In genomic region chrX:101260435-101260834, GRCh38 we compare ENCODE assay signal across 12 cellular contexts. TPM values are rescaled to one million over a fixed set of nuclear protein-coding genes. Genes with fewer than 3 reads are reported as not detected.
DNase-seq lines count a peak whose midpoint lies in the region; TF ChIP-seq lines count a peak whose summit lies in the region.
"Had no signal": no experiment of that assay in that cellular context is flagged by ENCODE, and none has a peak within 500 bp of the region (broad histone marks: within the 10 kb centered on the region; RNA-seq: fewer than 3 reads in every experiment).

No MANE protein-coding gene starts in this region.

- H3K36me3 ChIP-seq in GM06990 (ENCODE audit: control insufficient read depth, insufficient read depth, low read length) (no peaks in the 10 kb centered on the region), Karpas-422 (ENCODE audit: insufficient read depth, low read length) (no peaks in the 10 kb centered on the region), mammary epithelial cell (ENCODE audit: insufficient read depth, low read length) (no peaks in the 10 kb centered on the region), liver (ENCODE audit: control insufficient read depth in 4 of 4, insufficient read depth in 3 of 4, low read depth in 1 of 4, low read length in 3 of 4) (no peaks in the 10 kb centered on the region)
- H3K36me3 ChIP-seq: gastroesophageal sphincter had no signal

- 59% methylated on average over 4 of the region's 4 CpGs for WGBS in mammary epithelial cell (ENCODE audit: low coverage, missing lambda C conversion rate)
- WGBS in liver: 48% methylated on average over 4 of the region's 4 CpGs

- H4K20me1 ChIP-seq in Karpas-422 (ENCODE audit: insufficient read depth, low read depth, low read length): no peaks in the 10 kb centered on the region
- no peaks in the 10 kb centered on the region for H4K20me1 ChIP-seq in mammary epithelial cell (ENCODE audit: insufficient read depth, low read length)

- H3K79me2 ChIP-seq in Karpas-422 (ENCODE audit: low read length) (no peaks in the 10 kb centered on the region), mammary epithelial cell (ENCODE audit: insufficient read depth, low read length) (no peaks in the 10 kb centered on the region)

- no peak overlapping the region for H3K27ac Mint-ChIP-seq in immature natural killer cell
- H3K27ac Mint-ChIP-seq: nephron had no signal

- no peak overlapping the region for H3K4me3 ChIP-seq in GM06990 (replicated peaks; ENCODE audit: low read depth, low read length)
- no peak overlapping the region for H3K4me3 ChIP-seq in Karpas-422 (ENCODE audit: low read length)
- H3K4me3 ChIP-seq in mammary epithelial cell (replicated peaks in 1 of 3; ENCODE audit: insufficient read depth in 1 of 3, low read depth in 2 of 3, low read length in 3 of 3): no peak overlapping the region
- no peak overlapping the region for H3K4me3 ChIP-seq in liver (ENCODE audit: low read depth in 1 of 3, low read length in 3 of 3)
- H3K4me3 ChIP-seq: gastroesophageal sphincter had no signal

- dilution Hi-C loops in mammary epithelial cell (cut with HindIII; ENCODE audit: low sequenced_read_pairs): no loop called here

- peak; percentile 23 for TF ChIP-seq CTCF in GM06990 (IDR thresholded peaks at IDR 0.05; ENCODE audit: insufficient read depth, low read length, poor library complexity, severe bottlenecking)
- peak; percentile 14 to 37 for TF ChIP-seq CTCF in mammary epithelial cell (conservative IDR thresholded peaks at IDR 0.05 in 1 of 2, IDR thresholded peaks at IDR 0.05 in 1 of 2; ENCODE audit: extremely low read depth in 1 of 2, insufficient read depth in 1 of 2, low read depth in 1 of 2, low read length in 2 of 2)
- TF ChIP-seq CTCF in liver (IDR thresholded peaks at IDR 0.05; ENCODE audit: low read depth, low read length, missing input control): no peak

- H3K4me3 Mint-ChIP-seq in immature natural killer cell: no peak overlapping the region
- H3K4me3 Mint-ChIP-seq: nephron had no signal

- H3K9me2 ChIP-seq in Karpas-422 (replicated peaks; ENCODE audit: insufficient read depth, low read length): no peaks in the 10 kb centered on the region

- H3K27me3 Mint-ChIP-seq in immature natural killer cell (ENCODE audit: low read depth in 3 of 3): peaks cover 0 to 9% (median 4%) of the 10 kb centered on the region in 3 donors

- H3K4me2 ChIP-seq in Karpas-422 (ENCODE audit: low read depth, low read length, poor library complexity, severe bottlenecking) (no peak overlapping the region), mammary epithelial cell (ENCODE audit: insufficient read depth, low read depth, low read length) (no peak overlapping the region)

- H3K4me1 ChIP-seq in Karpas-422 (ENCODE audit: low read length) (no peaks in the 10 kb centered on the region), mammary epithelial cell (ENCODE audit: insufficient read depth, low read length) (no peaks in the 10 kb centered on the region), liver (ENCODE audit: control insufficient read depth in 4 of 4, insufficient read depth in 4 of 4, low read length in 3 of 4) (no peaks in the 10 kb centered on the region)
- H3K4me1 ChIP-seq: gastroesophageal sphincter had no signal

- CTCF ChIA-PET in mammary epithelial cell (lab: Charles Lee; ENCODE audit: low non-redundant PET): no interaction called here

- H2AFZ ChIP-seq in Karpas-422 (ENCODE audit: low read length) (no peak overlapping the region), mammary epithelial cell (ENCODE audit: low read depth, low read length) (no peak overlapping the region)

- no peak overlapping the region for H3K27ac ChIP-seq in Karpas-422 (ENCODE audit: low read length)
- H3K27ac ChIP-seq in mammary epithelial cell (ENCODE audit: insufficient read depth, low read depth, low read length): no peak overlapping the region
- H3K27ac ChIP-seq in liver (ENCODE audit: low read depth in 1 of 2, low read length in 2 of 2): no peak overlapping the region
- H3K27ac ChIP-seq: gastroesophageal sphincter had no signal

- H3K36me3 Mint-ChIP-seq in immature natural killer cell: no peaks in the 10 kb centered on the region

- H3K9me3 Mint-ChIP-seq in immature natural killer cell: no peaks in the 10 kb centered on the region

- no peak overlapping the region for H3K9ac ChIP-seq in Karpas-422 (ENCODE audit: low read length)
- no peak overlapping the region for H3K9ac ChIP-seq in mammary epithelial cell (ENCODE audit: insufficient read depth, low read length)
- no peak overlapping the region for H3K9ac ChIP-seq in liver (ENCODE audit: low read depth in 1 of 2, low read length in 2 of 2)

- H3K27me3 ChIP-seq in GM06990 (replicated peaks; ENCODE audit: control insufficient read depth, insufficient read depth, low read length): no peaks in the 10 kb centered on the region
- no peaks in the 10 kb centered on the region for H3K27me3 ChIP-seq in Karpas-422 (ENCODE audit: low read length)
- no peaks in the 10 kb centered on the region for H3K27me3 ChIP-seq in mammary epithelial cell (ENCODE audit: insufficient read depth, low read length)
- peaks cover 0 to 4% (median 0%) of the 10 kb centered on the region in 4 donors for H3K27me3 ChIP-seq in liver (ENCODE audit: control insufficient read depth in 4 of 4, insufficient read depth in 4 of 4, low read length in 3 of 4)
- H3K27me3 ChIP-seq: gastroesophageal sphincter had no signal

- peak; percentile 33 to 40 for TF ChIP-seq RAD21 in liver (IDR thresholded peaks at IDR 0.05)

- no TSS peak for BruUV-seq in mammary epithelial cell (replicated peaks; lab: Mats Ljungman, UMichigan)

- in situ Hi-C loops in mammary epithelial cell (cut with MboI; ENCODE audit: low sequenced_read_pairs in 2 of 2): no loop called here

- H3K9me3 ChIP-seq in Karpas-422 (ENCODE audit: low read length): no peaks in the 10 kb centered on the region
- H3K9me3 ChIP-seq in mammary epithelial cell (replicated peaks; ENCODE audit: insufficient read depth, low read length): no peaks in the 10 kb centered on the region
- H3K9me3 ChIP-seq in liver (ENCODE audit: control insufficient read depth in 4 of 4, low read length in 3 of 4): no peaks in the 10 kb centered on the region
- H3K9me3 ChIP-seq: gastroesophageal sphincter had no signal

- peaks cover 13 to 36% of the 10 kb centered on the region in 2 donors for H3K4me1 Mint-ChIP-seq in immature natural killer cell
- H3K4me1 Mint-ChIP-seq: nephron had no signal

- DNase-seq in GM06990 (ENCODE audit: extremely low read depth, insufficient read length): no peak
- DNase-seq in Karpas-422: peak; percentile 52
- DNase-seq in mammary epithelial cell: no peak
- no peak for DNase-seq in immature natural killer cell
- DNase-seq in posterior vena cava (ENCODE audit: low spot score): no peak
- no peak for DNase-seq in cortex of kidney (lab: John Stamatoyannopoulos, UW)
- DNase-seq: amniotic stem cell; NCI-H2081; stimulated activated CD4-positive, alpha-beta T cell treated with anti-CD3 and anti-CD28 coated beads, Interleukin-2, amount 100 ng/mL, for 24 hours had no signal

- intact Hi-C loops in mammary epithelial cell (cut with micrococcal nuclease) (no loop called here), posterior vena cava (cut with DNase I) (no loop called here)

TF ChIP-seq in liver, 16 proteins besides CTCF, POLR2A, EP300 and RAD21:
- TF ChIP-seq GABPA (IDR thresholded peaks at IDR 0.05 in 1 of 2, conservative IDR thresholded peaks at IDR 0.05 in 1 of 2) (no peak), HNF4A (conservative IDR thresholded peaks at IDR 0.05) (no peak), NR2F2 (IDR thresholded peaks at IDR 0.05) (no peak), ATF3 (IDR thresholded peaks at IDR 0.05) (no peak), FOXA1 (IDR thresholded peaks at IDR 0.05) (no peak), TAF1 (conservative IDR thresholded peaks at IDR 0.05) (no peak)
- TF ChIP-seq, protein P1, sequence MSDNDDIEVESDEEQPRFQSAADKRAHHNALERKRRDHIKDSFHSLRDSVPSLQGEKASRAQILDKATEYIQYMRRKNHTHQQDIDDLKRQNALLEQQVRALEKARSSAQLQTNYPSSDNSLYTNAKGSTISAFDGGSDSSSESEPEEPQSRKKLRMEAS (IDR thresholded peaks at IDR 0.05): no peak

RNA-seq across cellular contexts. Expression of gene TAF7L, which starts 30.7 kb away (rescaled TPM):
- total RNA-seq in Karpas-422 (2014; rRNA removed; shearing (Covaris generic); ENCODE audit: low replicate concordance): not detected in 2 replicates
- under 1 TPM; 0.16 to 0.17 TPM for total RNA-seq in mammary epithelial cell
- polyA plus RNA-seq in mammary epithelial cell: not detected
- not detected for polyA minus RNA-seq in mammary epithelial cell
- total RNA-seq in liver: under 1 TPM in 1 of 2 donors, not detected in 1; 0.33 TPM
- polyA plus RNA-seq in liver: under 1 TPM; 0.03 to 0.40 TPM
- not detected for polyA plus RNA-seq in immature natural killer cell
- not detected for total RNA-seq in posterior vena cava

RNA-seq across cellular contexts. Expression of gene DRP2, which starts 40.8 kb away (rescaled TPM):
- 0.04 TPM in 2 replicates for total RNA-seq in Karpas-422 (2014; rRNA removed; shearing (Covaris generic); ENCODE audit: low replicate concordance)
- total RNA-seq in mammary epithelial cell (under 1 TPM in 1 of 2 donors, not detected in 1; 0.14 TPM), liver (under 1 TPM; under 0.01 to 0.23 TPM), posterior vena cava (under 1 TPM; 0.57 to 0.65 TPM)
- polyA plus RNA-seq in mammary epithelial cell (0.06 TPM), liver (not detected), immature natural killer cell (under 1 TPM in 2 of 3 donors, not detected in 1; 0.20 to 0.32 TPM)
- not detected for polyA minus RNA-seq in mammary epithelial cell
